In genomic region chrX:47216393-47216925, GRCh38 we compare ENCODE assay signal across 9 cellular contexts. TPM values are rescaled to one million over a fixed set of nuclear protein-coding genes. Genes with fewer than 3 reads are reported as not detected.
DNase-seq lines count a peak whose midpoint lies in the region; ATAC-seq, FAIRE-seq and TF ChIP-seq lines count a peak whose summit lies in the region.
"Had no signal": no experiment of that assay in that cellular context is flagged by ENCODE, and none has a peak within 500 bp of the region (broad histone marks: within the 10 kb centered on the region; RNA-seq: fewer than 3 reads in every experiment).

No MANE protein-coding gene starts in this region.

- H3K4me1 Mint-ChIP-seq in astrocyte (ENCODE audit: low read depth, unreplicated experiment): peaks cover 29% of the 10 kb centered on the region

- H3K4me1 ChIP-seq in left ventricle myocardium inferior (peaks cover 34% of the 10 kb centered on the region), astrocyte (ENCODE audit: insufficient read depth, low read length) (peaks cover 22% of the 10 kb centered on the region), mucosa of stomach (ENCODE audit: control insufficient read depth, insufficient read depth, low read length) (peaks cover 20% of the 10 kb centered on the region), vagina (peaks cover 34% of the 10 kb centered on the region)

- peaks cover 59% of the 10 kb centered on the region for H4K20me1 ChIP-seq in astrocyte (ENCODE audit: insufficient read depth, low read length)

- no peaks in the 10 kb centered on the region for H3K27me3 ChIP-seq in left ventricle myocardium inferior (ENCODE audit: low read depth)
- H3K27me3 ChIP-seq in astrocyte (ENCODE audit: insufficient read depth, low read length): no peaks in the 10 kb centered on the region
- no peaks in the 10 kb centered on the region for H3K27me3 ChIP-seq in mucosa of stomach (ENCODE audit: control insufficient read depth, insufficient read depth, low read length)
- no peaks in the 10 kb centered on the region for H3K27me3 ChIP-seq in vagina

- H3K36me3 Mint-ChIP-seq in astrocyte (ENCODE audit: low read depth, unreplicated experiment): peaks cover 16% of the 10 kb centered on the region

- peaks cover 33% of the 10 kb centered on the region for H3K79me2 ChIP-seq in astrocyte (ENCODE audit: insufficient read depth, low read length)

- peak overlapping the region; percentile 90 for H3K4me3 Mint-ChIP-seq in astrocyte (ENCODE audit: unreplicated experiment)

- H2AFZ ChIP-seq in astrocyte (ENCODE audit: low read depth, low read length): no peak overlapping the region

- no peak for ATAC-seq in left ventricle myocardium superior

- peaks cover 3% of the 10 kb centered on the region for H3K9me3 Mint-ChIP-seq in astrocyte (ENCODE audit: unreplicated experiment)

- no peak for FAIRE-seq in astrocyte (lab: Jason Lieb, UNC)

- H3K27me3 Mint-ChIP-seq in astrocyte (ENCODE audit: low read depth, unreplicated experiment): no peaks in the 10 kb centered on the region

- H3K9me3 ChIP-seq in left ventricle myocardium inferior (replicated peaks) (no peaks in the 10 kb centered on the region), astrocyte (ENCODE audit: insufficient read depth, low read depth, low read length) (no peaks in the 10 kb centered on the region), mucosa of stomach (ENCODE audit: control insufficient read depth, low read length) (no peaks in the 10 kb centered on the region), vagina (no peaks in the 10 kb centered on the region)

- H3K4me3 ChIP-seq in left ventricle myocardium inferior: no peak overlapping the region
- no peak overlapping the region for H3K4me3 ChIP-seq in astrocyte (ENCODE audit: insufficient read depth, low read depth, low read length)
- no peak overlapping the region for H3K4me3 ChIP-seq in mucosa of stomach (ENCODE audit: low read length)
- no peak overlapping the region for H3K4me3 ChIP-seq in vagina

- H3K27ac ChIP-seq in left ventricle myocardium inferior (replicated peaks) (peak overlapping the region; percentile 98), astrocyte (ENCODE audit: low read depth, low read length) (peak overlapping the region; percentile 89), vagina (peak overlapping the region; percentile 92)

- TF ChIP-seq POLR2A in vagina (IDR thresholded peaks at IDR 0.05): no peak

- H3K36me3 ChIP-seq in left ventricle myocardium inferior (peaks cover 40% of the 10 kb centered on the region), astrocyte (ENCODE audit: insufficient read depth, low read length) (peaks cover 13% of the 10 kb centered on the region), mucosa of stomach (ENCODE audit: control insufficient read depth, insufficient read depth, low read length) (peaks cover 9% of the 10 kb centered on the region), vagina (peaks cover 0 to 50% of the 10 kb centered on the region in 2 donors)

- peak overlapping the region; percentile 81 for H3K4me2 ChIP-seq in astrocyte (ENCODE audit: low read length)

- TF ChIP-seq CTCF in left ventricle myocardium inferior (IDR thresholded peaks at IDR 0.05; ENCODE audit: borderline replicate concordance) (no peak), astrocyte (IDR thresholded peaks at IDR 0.05; ENCODE audit: insufficient read depth, low read depth, low read length) (no peak), vagina (IDR thresholded peaks at IDR 0.05) (no peak)

- peak overlapping the region; percentile 74 for H3K27ac Mint-ChIP-seq in astrocyte (ENCODE audit: unreplicated experiment)

- peak overlapping the region; percentile 79 for H3K9ac ChIP-seq in astrocyte (ENCODE audit: low read length)
- H3K9ac ChIP-seq in mucosa of stomach (ENCODE audit: low read length): peak overlapping the region; percentile 53

- intact Hi-C loops in left ventricle myocardium inferior (cut with micrococcal nuclease) (no loop called here), left ventricle myocardium superior (cut with micrococcal nuclease) (no loop called here), vagina (cut with DNase I) (no loop called here)

- DNase-seq in left ventricle myocardium inferior: no peak
- no peak for DNase-seq in left ventricle myocardium superior
- no peak for DNase-seq in astrocyte (ENCODE audit: low read depth)
- no peak for DNase-seq in vagina (ENCODE audit: extremely low spot score in 2 of 2)
- no peak for DNase-seq in DMS153 (lab: John Stamatoyannopoulos, UW)
- DNase-seq in HK-2 (ENCODE audit: unreplicated experiment): no peak
- DNase-seq in NCI-H226: no peak
- DNase-seq: KBM-7 had no signal

RNA-seq across cellular contexts. Expression of gene CDK16, which starts 2.0 kb away (rescaled TPM):
- total RNA-seq in left ventricle myocardium inferior (120 TPM), left ventricle myocardium superior (155 TPM), astrocyte (110 and 128 TPM in 2 replicates), vagina (73.9 TPM)

RNA-seq across cellular contexts. Expression of gene USP11, which starts 16.4 kb away (rescaled TPM):
- total RNA-seq in left ventricle myocardium inferior (42.2 TPM), left ventricle myocardium superior (31.4 TPM), astrocyte (75.7 and 80.8 TPM in 2 replicates), vagina (72.4 TPM)

RNA-seq across cellular contexts. Expression of gene UBA1, which starts 22.8 kb away (rescaled TPM):
- total RNA-seq in left ventricle myocardium inferior (99.8 TPM), left ventricle myocardium superior (100 TPM), astrocyte (232 and 244 TPM in 2 replicates), vagina (168 TPM)
